In genomic region chr17:42642377-42642776, GRCh38 we compare ENCODE assay signal across 18 cellular contexts. TPM values are rescaled to one million over a fixed set of nuclear protein-coding genes. Genes with fewer than 3 reads are reported as not detected.
DNase-seq lines count a peak whose midpoint lies in the region; TF ChIP-seq lines count a peak whose summit lies in the region.
"Had no signal": no experiment of that assay in that cellular context is flagged by ENCODE, and none has a peak within 500 bp of the region (broad histone marks: within the 10 kb centered on the region; RNA-seq: fewer than 3 reads in every experiment).

No MANE protein-coding gene starts in this region.

- no peaks in the 10 kb centered on the region for H3K4me1 ChIP-seq in osteoblast (ENCODE audit: insufficient read depth, low read length)
- H3K4me1 ChIP-seq: psoas muscle had no signal

- no peaks in the 10 kb centered on the region for H3K27me3 ChIP-seq in H7 (ENCODE audit: control insufficient read depth, insufficient read depth, low read length)
- H3K27me3 ChIP-seq in osteoblast (ENCODE audit: insufficient read depth, low read length), result no peaks in the 10 kb centered on the region

- no peak overlapping the region for H3K27ac ChIP-seq in osteoblast (ENCODE audit: low read depth, low read length)
- H3K27ac ChIP-seq: psoas muscle, SK-N-MC had no signal

- H2AFZ ChIP-seq in osteoblast (ENCODE audit: low read length), result no peak overlapping the region

- H3K36me3 ChIP-seq in H7 (replicated peaks; ENCODE audit: control insufficient read depth, insufficient read depth, low read length), result no peaks in the 10 kb centered on the region
- no peaks in the 10 kb centered on the region for H3K36me3 ChIP-seq in osteoblast (ENCODE audit: insufficient read depth, low read length)

- DNase-seq in NCI-H524 (lab: John Stamatoyannopoulos, UW) (peak; percentile 55 to 73), NCI-H524 treated with DMSO at 0.1 percent for 48 hours (lab: John Stamatoyannopoulos, UW) (no peak), H7 (peak; percentile 43), SK-N-DZ (ENCODE audit: low spot score) (peak; percentile 66), osteoblast (ENCODE audit: insufficient read length, low spot score, missing footprints) (peak; percentile 37), DMS153 (lab: John Stamatoyannopoulos, UW) (no peak), posterior cingulate gyrus (no peak), AML-193 (lab: John Stamatoyannopoulos, UW) (no peak)
- DNase-seq: activated CD4-positive, alpha-beta T cell treated with anti-CD3 and anti-CD28 coated beads, Interleukin-2, amount 10 ng/mL, durations not matched to agents 24 days and 14 days; CD4-positive, alpha-beta T cell; immature natural killer cell; left ventricle myocardium superior; midbrain; natural killer cell; NCI-H345; psoas muscle; T-helper 17 cell had no signal

- H3K4me3 ChIP-seq in H7 (ENCODE audit: insufficient read depth, low read depth, low read length) (no peak overlapping the region), osteoblast (ENCODE audit: insufficient read depth, low read length) (no peak overlapping the region)
- H3K4me3 ChIP-seq: psoas muscle, SK-N-MC had no signal

- no peak overlapping the region for H3K4me2 ChIP-seq in osteoblast (ENCODE audit: insufficient read depth, low read length)

- H3K9me3 ChIP-seq in osteoblast (ENCODE audit: low read depth, low read length), result no peaks in the 10 kb centered on the region
- H3K9me3 ChIP-seq: psoas muscle had no signal

- H4K20me1 ChIP-seq in osteoblast (ENCODE audit: insufficient read depth, low read length), result no peaks in the 10 kb centered on the region

- no peak for TF ChIP-seq CTCF in osteoblast (IDR thresholded peaks at IDR 0.05; ENCODE audit: extremely low read depth, low read depth, low read length)

- intact Hi-C loops in posterior cingulate gyrus (cut with DNase I), result no loop called here

- no peaks in the 10 kb centered on the region for H3K79me2 ChIP-seq in osteoblast (ENCODE audit: insufficient read depth, low read length)

RNA-seq across cellular contexts. Expression of gene TUBG2, which starts 16.7 kb away (rescaled TPM):
- total RNA-seq in H7 (2014; rRNA removed; shearing (Covaris generic)), result 15.0 and 20.5 TPM in 2 replicates
- polyA plus RNA-seq in SK-N-DZ (2014; cell fraction: cytosol; rRNA removed), result 13.0 and 26.2 TPM in 2 replicates
- polyA plus RNA-seq in SK-N-DZ (2014; cell fraction: nucleus; rRNA removed), result 47.1 and 58.4 TPM in 2 replicates
- total RNA-seq in osteoblast, result 13.8 TPM in 2 replicates

RNA-seq across cellular contexts. Expression of gene TUBG1, which starts 32.9 kb away (rescaled TPM):
- total RNA-seq in H7 (2014; rRNA removed; shearing (Covaris generic)), result 147 and 158 TPM in 2 replicates
- polyA plus RNA-seq in SK-N-DZ (2014; cell fraction: cytosol; rRNA removed), result 131 and 152 TPM in 2 replicates
- 104 and 136 TPM in 2 replicates for polyA plus RNA-seq in SK-N-DZ (2014; cell fraction: nucleus; rRNA removed)
- 19.2 and 20.3 TPM in 2 replicates for total RNA-seq in osteoblast

RNA-seq across cellular contexts. Expression of gene RETREG3, which starts 33.2 kb away (rescaled TPM):
- total RNA-seq in H7 (2014; rRNA removed; shearing (Covaris generic)), result 39.4 and 51.7 TPM in 2 replicates
- 55.2 and 70.6 TPM in 2 replicates for polyA plus RNA-seq in SK-N-DZ (2014; cell fraction: cytosol; rRNA removed)
- polyA plus RNA-seq in SK-N-DZ (2014; cell fraction: nucleus; rRNA removed), result 26.3 and 32.5 TPM in 2 replicates
- 81.0 and 90.1 TPM in 2 replicates for total RNA-seq in osteoblast

RNA-seq across cellular contexts. Expression of gene PLEKHH3, which starts 34.4 kb away (rescaled TPM):
- total RNA-seq in H7 (2014; rRNA removed; shearing (Covaris generic)), result 37.2 and 47.2 TPM in 2 replicates
- 23.6 and 40.7 TPM in 2 replicates for polyA plus RNA-seq in SK-N-DZ (2014; cell fraction: cytosol; rRNA removed)
- 63.4 and 64.3 TPM in 2 replicates for polyA plus RNA-seq in SK-N-DZ (2014; cell fraction: nucleus; rRNA removed)
- 14.7 and 19.9 TPM in 2 replicates for total RNA-seq in osteoblast
- polyA plus RNA-seq: immature natural killer cell had no signal

RNA-seq across cellular contexts. Expression of gene CCR10, which starts 39.3 kb away (rescaled TPM):
- 4.8 and 6.2 TPM in 2 replicates for total RNA-seq in H7 (2014; rRNA removed; shearing (Covaris generic))
- 35.0 and 43.0 TPM in 2 replicates for polyA plus RNA-seq in SK-N-DZ (2014; cell fraction: cytosol; rRNA removed)
- polyA plus RNA-seq in SK-N-DZ (2014; cell fraction: nucleus; rRNA removed), result 23.4 and 33.9 TPM in 2 replicates
- total RNA-seq in osteoblast, result 0.59 and 2.2 TPM in 2 replicates

Comparison
In these comparisons a context has a peak if more than half of its experiments do, and no peak if none do; other contexts are left out.
1. DNase-seq: peak in NCI-H524 (2 of 2), H7 (single experiment), SK-N-DZ (single experiment) and osteoblast (single experiment); none in NCI-H524 treated with DMSO at 0.1 percent for 48 hours (single experiment), DMS153 (single experiment), posterior cingulate gyrus (0 of 10) and AML-193 (0 of 2).